In genomic region chr10:125159932-125160855, GRCh38 we compare ENCODE assay signal across 8 cellular contexts. TPM values are rescaled to one million over a fixed set of nuclear protein-coding genes. Genes with fewer than 3 reads are reported as not detected.
DNase-seq lines count a peak whose midpoint lies in the region; ATAC-seq, FAIRE-seq and TF ChIP-seq lines count a peak whose summit lies in the region.

TSS of gene CTBP2 (minus strand) at chr10:125160563.

- peak within 1 kb of the TSS; percentile 79 for H4K5ac ChIP-seq in H1 (ENCODE audit: insufficient read length, low read depth, low read length)

- in situ Hi-C loops in SK-MEL-5 (cut with HindIII; ENCODE audit: low pct_unique_long_range_greater_than_20kb, low sequenced_read_pairs): no loop called here

- H4K20me1 ChIP-seq in GM23338 (replicated peaks; ENCODE audit: insufficient read depth) (no peaks in the 10 kb centered on the region; the same call in 1 of the 2 replicates), H1 (replicated peaks in 1 of 2; ENCODE audit: control insufficient read depth in 1 of 2, insufficient read depth in 2 of 2, low read length in 2 of 2) (peaks cover 0 to 5% of the 10 kb centered on the region in 2 experiments)

- H3K9me2 ChIP-seq in GM23338 (ENCODE audit: insufficient read depth): no peaks in the 10 kb centered on the region

- H3K4me3 ChIP-seq in GM23338: peak within 1 kb of the TSS; percentile 88
- H3K4me3 ChIP-seq in H1 (ENCODE audit: extremely low read depth in 1 of 4, insufficient read depth in 2 of 4, low read depth in 3 of 4, low read length in 4 of 4): peak within 1 kb of the TSS; percentile 71 to 95 (median 82)
- H3K4me3 ChIP-seq in lower lobe of right lung: peak within 1 kb of the TSS; percentile 77
- peak within 1 kb of the TSS; percentile 86 for H3K4me3 ChIP-seq in suprapubic skin

- peak within 1 kb of the TSS; percentile 78 for H3K18ac ChIP-seq in H1 (ENCODE audit: extremely low read depth, low read length)

- H3K4me3 Mint-ChIP-seq in GM23338: peak within 1 kb of the TSS; percentile 82

- POLR2A ChIA-PET in H1 (lab: Charles Lee; ENCODE audit: partially characterized antibody): interaction anchor here (0.6 to 1.2 kb wide), 9 partner anchors 8 to 628 kb away, joined by 3 to 10 read pairs (median 3); no protein-coding TSS in a partner anchor

- peaks cover 11% of the 10 kb centered on the region for H3F3A ChIP-seq in GM23338 (replicated peaks; ENCODE audit: low read depth)

- no peak for ATAC-seq in GM23338
- peak; percentile 31 to 37 for ATAC-seq in lower lobe of right lung
- no peak for ATAC-seq in GM19452 (IDR thresholded peaks at IDR 0.05; ENCODE audit: unreplicated experiment)
- no peak for ATAC-seq in GM19023 (IDR thresholded peaks at IDR 0.05; ENCODE audit: unreplicated experiment)

- H3K27me3 ChIP-seq in GM23338 (ENCODE audit: insufficient read depth) (no peaks in the 10 kb centered on the region), H1 (replicated peaks in 1 of 4; ENCODE audit: control insufficient read depth in 3 of 4, extremely low read depth in 1 of 4, insufficient read depth in 3 of 4, low read length in 3 of 4) (no peaks in the 10 kb centered on the region), lower lobe of right lung (ENCODE audit: low read depth) (no peaks in the 10 kb centered on the region), suprapubic skin (no peaks in the 10 kb centered on the region)

- H2AK5ac ChIP-seq in H1 (ENCODE audit: low read depth, low read length): no peak within 1 kb of the TSS

- TF ChIP-seq POLR2A in H1 (IDR thresholded peaks at IDR 0.05; ENCODE audit: control extremely low read depth in 1 of 2, low read depth in 2 of 2, low read length in 2 of 2) (peak in 1 of 2 experiments; percentile 58; a peak in 1 of 3 replicates), suprapubic skin (IDR thresholded peaks at IDR 0.05) (no peak)

- no peak within 1 kb of the TSS for H3K14ac ChIP-seq in H1 (ENCODE audit: insufficient read length)

- no peaks in the 10 kb centered on the region for H3K79me1 ChIP-seq in H1 (ENCODE audit: low read depth, low read length)

- intact Hi-C loops in lower lobe of right lung (cut with DNase I): no loop called here

- CTCF ChIA-PET in H1 (lab: Charles Lee; ENCODE audit: partially characterized antibody): interaction anchor here (0.6 kb wide), 3 partner anchors 17 to 425 kb away, joined by 4 read pairs; no protein-coding TSS in a partner anchor

- peak within 1 kb of the TSS; percentile 99 for H3K27ac ChIP-seq in GM23338 (ENCODE audit: low read depth)
- peak within 1 kb of the TSS; percentile 62; the same call in 1 of the 2 replicates for H3K27ac ChIP-seq in H1 (ENCODE audit: low read depth, low read length)
- peak within 1 kb of the TSS; percentile 97 for H3K27ac ChIP-seq in lower lobe of right lung
- H3K27ac ChIP-seq in suprapubic skin: peak within 1 kb of the TSS; percentile 95

- H3K4ac ChIP-seq in H1 (replicated peaks; ENCODE audit: insufficient read length, low read depth, low read length): no peak within 1 kb of the TSS

- FAIRE-seq in H1 (lab: Jason Lieb, UNC): no peak

- no peak within 1 kb of the TSS for H4K91ac ChIP-seq in H1 (replicated peaks; ENCODE audit: insufficient read length, low read length)

- H3K36me3 ChIP-seq in GM23338 (ENCODE audit: insufficient read depth) (no peaks in the 10 kb centered on the region), H1 (ENCODE audit: control insufficient read depth in 2 of 4, insufficient read depth in 4 of 4, low read length in 3 of 4) (peaks cover 0 to 5% (median 2%) of the 10 kb centered on the region in 4 experiments; a peak in 2 of 8 replicates), lower lobe of right lung (no peaks in the 10 kb centered on the region), suprapubic skin (no peaks in the 10 kb centered on the region)

- peak within 1 kb of the TSS; percentile 60 to 95 (median 70) for H3K9ac ChIP-seq in H1 (replicated peaks in 1 of 4; ENCODE audit: extremely low read depth in 1 of 4, low read depth in 3 of 4, low read length in 3 of 4)

- H2AFZ ChIP-seq in GM23338 (no peak within 1 kb of the TSS), H1 (ENCODE audit: low read length) (no peak within 1 kb of the TSS)

- H3K4me1 Mint-ChIP-seq in GM23338: peaks cover 34% of the 10 kb centered on the region

- H3K4me1 ChIP-seq in GM23338 (ENCODE audit: insufficient read depth) (peaks cover 33% of the 10 kb centered on the region), H1 (replicated peaks in 1 of 4; ENCODE audit: control insufficient read depth in 3 of 4, insufficient read depth in 4 of 4, low read length in 3 of 4) (peaks cover 6 to 14% (median 10%) of the 10 kb centered on the region in 4 experiments), lower lobe of right lung (peaks cover 37% of the 10 kb centered on the region), suprapubic skin (peaks cover 48% of the 10 kb centered on the region)

- 0 out of 2 replicates have a peak within 1 kb of the TSS, but pooled peaks have one; percentile 69 for H2BK5ac ChIP-seq in H1 (ENCODE audit: low read depth, low read length)

- TF ChIP-seq CTCF in GM23338 (conservative IDR thresholded peaks at IDR 0.05; ENCODE audit: low read depth in 2 of 2): no peak
- TF ChIP-seq CTCF in H1 (IDR thresholded peaks at IDR 0.05; ENCODE audit: control extremely low read depth in 1 of 3, insufficient read depth in 1 of 3, low read depth in 1 of 3, low read length in 3 of 3): no peak
- no peak for TF ChIP-seq CTCF in lower lobe of right lung (IDR thresholded peaks at IDR 0.05)
- no peak for TF ChIP-seq CTCF in suprapubic skin (IDR thresholded peaks at IDR 0.05)

- no peaks in the 10 kb centered on the region; the same call in 2 of the 3 replicates for H3K9me3 Mint-ChIP-seq in GM23338

- peaks cover 28% of the 10 kb centered on the region for H3K36me3 Mint-ChIP-seq in GM23338 (ENCODE audit: low read depth)

- H3K23me2 ChIP-seq in H1 (ENCODE audit: low read depth, low read length): peaks cover 13% of the 10 kb centered on the region; the same call in 1 of the 2 replicates

- H3K4me2 ChIP-seq in GM23338 (peak within 1 kb of the TSS; percentile 98), H1 (ENCODE audit: insufficient read depth in 1 of 2, low read depth in 2 of 2, low read length in 2 of 2) (peak within 1 kb of the TSS; percentile 88 to 93)

- H3K79me2 ChIP-seq in GM23338 (replicated peaks; ENCODE audit: insufficient read depth): peaks cover 61% of the 10 kb centered on the region
- peaks cover 34 to 52% of the 10 kb centered on the region in 2 experiments for H3K79me2 ChIP-seq in H1 (ENCODE audit: control insufficient read depth in 1 of 2, insufficient read depth in 2 of 2, low read length in 2 of 2)

- TF ChIP-seq RAD21 in H1 (IDR thresholded peaks at IDR 0.05 in 1 of 2, conservative IDR thresholded peaks at IDR 0.05 in 1 of 2; ENCODE audit: low read depth in 2 of 2, low read length in 2 of 2): no peak

- no peak within 1 kb of the TSS for H3K27ac Mint-ChIP-seq in GM23338

- peak within 1 kb of the TSS; percentile 89 for H4K8ac ChIP-seq in H1 (ENCODE audit: extremely low read depth, insufficient read depth, low read length)

- WGBS in H1 (ENCODE audit: extremely low coverage in 1 of 2, insufficient coverage in 1 of 2, insufficient read length in 1 of 2, insufficient replicate concordance in 2 of 2, low coverage in 1 of 2, low lambda C conversion rate in 2 of 2, missing lambda C conversion rate in 1 of 2), 2 experiments: 0% methylated on average over 8 of the region's 103 CpGs; no CpG with 5 or more reads in 1 of the 2 experiments
- 0% methylated on average over 23 of the region's 103 CpGs for WGBS in suprapubic skin

- H2BK12ac ChIP-seq in H1 (ENCODE audit: low read depth, low read length): no peak within 1 kb of the TSS

- no peak within 1 kb of the TSS for H2BK120ac ChIP-seq in H1 (replicated peaks; ENCODE audit: low read depth, low read length)

- H3K23ac ChIP-seq in H1 (ENCODE audit: insufficient read length): no peak within 1 kb of the TSS

- DNase-seq in AG08395 (ENCODE audit: low spot score) (peak; percentile 51), GM23338 (ENCODE audit: low spot score) (peak; percentile 75), SK-MEL-5 (ENCODE audit: low read depth, low spot score) (peak; percentile 43), H1 (ENCODE audit: low read depth in 1 of 2, low spot score in 2 of 2) (peak in 1 of 2 experiments; percentile 68), lower lobe of right lung (peak; percentile 66), suprapubic skin (ENCODE audit: low spot score in 2 of 2) (peak; percentile 73 to 79)

- peak within 1 kb of the TSS; percentile 77 for H3K56ac ChIP-seq in H1 (replicated peaks; ENCODE audit: insufficient read length, low read depth, low read length)

- H2BK15ac ChIP-seq in H1 (ENCODE audit: low read length): no peak within 1 kb of the TSS

- peaks cover 15% of the 10 kb centered on the region for H3K27me3 Mint-ChIP-seq in GM23338 (ENCODE audit: insufficient read depth, low read depth, poor library complexity)

- H2BK20ac ChIP-seq in H1 (ENCODE audit: low read length): no peak within 1 kb of the TSS

- TF ChIP-seq EP300 in H1 (IDR thresholded peaks at IDR 0.05; ENCODE audit: borderline replicate concordance in 1 of 2, low read depth in 2 of 2, low read length in 2 of 2): no peak
- TF ChIP-seq EP300 in suprapubic skin (IDR thresholded peaks at IDR 0.05): no peak

- H3K9me3 ChIP-seq in H1 (ENCODE audit: insufficient read depth in 2 of 2, low read depth in 1 of 2, low read length in 1 of 2) (no peaks in the 10 kb centered on the region), lower lobe of right lung (no peaks in the 10 kb centered on the region), suprapubic skin (no peaks in the 10 kb centered on the region)

TF ChIP-seq in GM23338, 12 proteins besides CTCF, POLR2A, EP300 and RAD21:
- no peak for TF ChIP-seq NANOG (IDR thresholded peaks at IDR 0.05; ENCODE audit: borderline replicate concordance)

TF ChIP-seq in H1, 55 proteins besides CTCF, POLR2A, EP300 and RAD21 (continues in another document):
- TF ChIP-seq TEAD4 (IDR thresholded peaks at IDR 0.05; ENCODE audit: low read depth, low read length) (no peak), POLR2AphosphoS5 (IDR thresholded peaks at IDR 0.05; ENCODE audit: low read depth, low read length) (peak; percentile 63; the same call in 1 of the 2 replicates)

RNA-seq across cellular contexts. Expression of gene CTBP2, which starts in this region (rescaled TPM):
- 233 and 265 TPM in 2 replicates for total RNA-seq in GM23338 (2014; rRNA removed; shearing (Covaris generic))
- polyA plus RNA-seq in GM23338 (2016; fragmentation: Nextera tagmentation; extraction: Ambion mirVana) (133 and 138 TPM in 2 replicates), H1 (2011; rRNA removed) (208 and 274 TPM in 2 replicates)
- total RNA-seq in SK-MEL-5 (2014; rRNA removed; shearing (Covaris generic)): 38.1 and 39.6 TPM in 2 replicates
- 45.9 and 46.9 TPM in 2 replicates for polyA plus RNA-seq in SK-MEL-5 (2015; cell fraction: cytosol; rRNA removed)
- 46.4 and 54.6 TPM in 2 replicates for polyA plus RNA-seq in SK-MEL-5 (2015; cell fraction: nucleus; rRNA removed)
- 218 and 221 TPM in 2 replicates for total RNA-seq in H1 (2021; fragmentation: NEBNext Ultra II Directional; extraction: Animal tissue kit (Norgen Biotek cat#: 25700))
- polyA plus RNA-seq in H1 (2011; cell fraction: cytosol; rRNA removed): 254 TPM
- polyA plus RNA-seq in H1 (2011; cell fraction: nucleus; rRNA removed): 524 TPM
- 156 to 222 TPM (median 206 TPM) in 4 replicates for polyA plus RNA-seq in H1 (2012, experiment 1 of 2)
- 48.0 TPM for polyA plus RNA-seq in H1 (2012, experiment 2 of 2)
- polyA plus RNA-seq in H1 (2013, experiment 1 of 2): 109 TPM
- 108 TPM for polyA plus RNA-seq in H1 (2013, experiment 2 of 2)
- polyA minus RNA-seq in H1 (2011; rRNA and poly(A)+ RNA removed): 244 and 299 TPM in 2 replicates
- polyA minus RNA-seq in H1 (2011; cell fraction: cytosol; rRNA and poly(A)+ RNA removed): 209 TPM
- polyA minus RNA-seq in H1 (2011; cell fraction: nucleus; rRNA and poly(A)+ RNA removed): 223 TPM
- total RNA-seq in lower lobe of right lung (73.0 TPM), suprapubic skin (10 to 100 TPM; 19.7 to 45.7 (median 29.4) TPM)

Comparison
In these comparisons a context has a peak if more than half of its experiments do, and no peak if none do; other contexts are left out.
1. ATAC-seq: peak in lower lobe of right lung (2 of 2); none in GM23338 (single experiment), GM19452 (single experiment) and GM19023 (single experiment).
2. Peak in every context shown above with its lines, with median percentiles within 50 percentile points of each other: H3K27ac ChIP-seq and H3K4me3 ChIP-seq.